In genomic region chr18:57376503-57376902, GRCh38 we compare ENCODE assay signal across 10 cellular contexts. TPM values are rescaled to one million over a fixed set of nuclear protein-coding genes. Genes with fewer than 3 reads are reported as not detected.
"Had no signal": no experiment of that assay in that cellular context is flagged by ENCODE, and none has a peak within 500 bp of the region (broad histone marks: within the 10 kb centered on the region; RNA-seq: fewer than 3 reads in every experiment).

No MANE protein-coding gene starts in this region.

- H3K4me3 ChIP-seq: GM23248, HAP-1 had no signal

- H3K36me3 ChIP-seq: HAP-1 had no signal

- H3K9me3 ChIP-seq: HAP-1 had no signal

- FAIRE-seq: HepG2 had no signal

- H3K4me1 ChIP-seq: HAP-1 had no signal

- DNase-seq: GM23248, GOT3, H7, KBM-7 had no signal

- H3K27ac ChIP-seq: GM23248, HL-60 had no signal

RNA-seq across cellular contexts. Expression of gene ST8SIA3, which starts 24.1 kb away (rescaled TPM):
- total RNA-seq: GM23248, H4, HepG2, HT1080 had no signal
- polyA plus RNA-seq: GM23248, HepG2, IgD-negative memory B cell had no signal

RNA-seq across cellular contexts. Expression of gene ONECUT2, which starts 58.7 kb away (rescaled TPM):
- total RNA-seq: GM23248 had no signal
- polyA plus RNA-seq: IgD-negative memory B cell had no signal
